31 cellular contexts compared by ENCODE assay signal in genomic region chr17:77793146-77793887, GRCh38.
"Had no signal": no experiment of that assay in that cellular context is flagged by ENCODE, and none has a peak within 500 bp of the region (broad histone marks: within the 10 kb centered on the region; RNA-seq: fewer than 3 reads in every experiment).

No MANE protein-coding gene starts in this region.

- H3K27ac Mint-ChIP-seq: activated B cell treated with CpG ODN at 0.5 μM for 24 hours; activated CD4-positive, alpha-beta T cell treated with anti-CD3 and anti-CD28 coated beads, Interleukin-2, amount 10 ng/mL, durations not matched to agents 24 days and 14 days; activated naive CD4-positive, alpha-beta T cell treated with anti-CD3 and anti-CD28 coated beads for 36 hours; activated naive CD8-positive, alpha-beta T cell; activated T-helper 17 cell treated with anti-CD3 and anti-CD28 coated beads, Interleukin-2, amount 50 U/mL, for 72 hours; T-helper 17 cell had no signal

- H3K4me1 Mint-ChIP-seq: activated B cell treated with CpG ODN at 0.5 μM for 24 hours had no signal

- H3K4me3 Mint-ChIP-seq: activated B cell treated with CpG ODN at 0.5 μM for 24 hours; activated CD4-positive, alpha-beta T cell treated with anti-CD3 and anti-CD28 coated beads, Interleukin-2, amount 10 ng/mL, durations not matched to agents 24 days and 14 days; activated naive CD4-positive, alpha-beta T cell treated with anti-CD3 and anti-CD28 coated beads for 36 hours; activated naive CD8-positive, alpha-beta T cell; activated T-helper 17 cell treated with anti-CD3 and anti-CD28 coated beads, Interleukin-2, amount 50 U/mL, for 72 hours; T-helper 17 cell had no signal

- H3K36me3 Mint-ChIP-seq: activated naive CD8-positive, alpha-beta T cell; brain had no signal

- H3K4me3 ChIP-seq: K562, SJCRH30 had no signal

- H3K36me3 ChIP-seq: SJCRH30 had no signal

- ATAC-seq: activated T-helper 17 cell treated with anti-CD3 and anti-CD28 coated beads, Interleukin-2, amount 50 U/mL, for 72 hours; K562; Panc1; Right ventricle myocardium inferior; T-helper 17 cell had no signal

- H3K9me3 ChIP-seq: SJCRH30 had no signal

- H3K27me3 Mint-ChIP-seq: activated naive CD8-positive, alpha-beta T cell had no signal

- H3K9me3 Mint-ChIP-seq: activated B cell treated with CpG ODN at 0.5 μM for 24 hours; activated CD4-positive, alpha-beta T cell treated with anti-CD3 and anti-CD28 coated beads, Interleukin-2, amount 10 ng/mL, durations not matched to agents 24 days and 14 days; activated naive CD4-positive, alpha-beta T cell treated with anti-CD3 and anti-CD28 coated beads for 36 hours; activated T-helper 17 cell treated with anti-CD3 and anti-CD28 coated beads, Interleukin-2, amount 50 U/mL, for 72 hours; brain had no signal

- DNase-seq: activated B cell treated with CpG ODN at 0.5 μM for 24 hours; activated CD4-positive, alpha-beta T cell treated with anti-CD3 and anti-CD28 coated beads for 1 hour; activated CD4-positive, alpha-beta T cell treated with anti-CD3 and anti-CD28 coated beads, Interleukin-2, amount 10 ng/mL, durations not matched to agents 24 days and 14 days; activated CD4-positive, alpha-beta T cell treated with anti-CD3 and anti-CD28 coated beads, Interleukin-2, amount 50 U/mL, for 48 hours; activated CD8-positive, alpha-beta memory T cell treated with anti-CD3 and anti-CD28 coated beads for 24 hours; activated gamma-delta T cell; activated naive CD4-positive, alpha-beta T cell treated with anti-CD3 and anti-CD28 coated beads for 36 hours; activated T-cell treated with anti-CD3 and anti-CD28 coated beads, Interleukin-2, amount 50 U/mL, for 48 hours; amygdala; Karpas-422; MM.1S; NCI-H1105 treated with DMSO at 0.1 percent for 48 hours; NCI-H1436 treated with DMSO at 0.1 percent for 48 hours; NCI-H187; NCI-H345; NCI-H510A; NCI-H526 treated with DMSO at 0.1 percent for 48 hours; NCI-H82; OCI-M1; RPMI8226; SJCRH30; T-helper 17 cell; T1000 had no signal

- H3K4me1 ChIP-seq: SJCRH30 had no signal

- H3K27ac ChIP-seq: SJCRH30 had no signal

- FAIRE-seq: astrocyte, K562, TTC549 had no signal
